ENCODE assay signal across 9 cellular contexts in the genomic region with DNA sequence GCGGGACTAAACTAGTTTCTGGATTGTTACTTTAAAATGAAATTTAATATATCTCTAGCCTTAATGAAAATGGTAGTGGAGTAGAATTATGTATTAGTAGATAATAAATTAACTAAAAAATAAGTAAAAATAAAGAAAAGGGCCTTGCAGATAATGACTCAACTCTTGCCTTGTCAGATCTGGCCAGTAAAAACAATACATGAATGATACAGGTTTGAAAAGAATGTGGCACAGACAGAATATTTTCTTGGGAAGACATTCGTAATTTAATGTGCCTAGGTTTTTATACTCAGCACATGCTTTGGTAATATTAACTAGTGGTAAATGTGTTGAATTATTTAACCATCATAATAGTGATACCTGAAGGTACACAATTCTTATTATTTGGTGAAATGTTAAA. TPM values are rescaled to one million over a fixed set of nuclear protein-coding genes. Genes with fewer than 3 reads are reported as not detected.
A peak's percentile ranks its signal among the peaks of the same experiment; 100 is the strongest.
DNase-seq lines count a peak whose midpoint lies in the region; TF ChIP-seq lines count a peak whose summit lies in the region.
"Had no signal": no experiment of that assay in that cellular context is flagged by ENCODE, and none has a peak within 500 bp of the region (broad histone marks: within the 10 kb centered on the region; RNA-seq: fewer than 3 reads in every experiment).

No MANE protein-coding gene starts in this region.

- DNase-seq in GM12865 (ENCODE audit: low read depth), result no peak
- no peak for DNase-seq in Peyer's patch
- DNase-seq in osteoblast (ENCODE audit: insufficient read length, low spot score, missing footprints), result peak; percentile 80
- no peak for DNase-seq in HCEC 1CT
- DNase-seq in SK-N-DZ (ENCODE audit: low spot score), result no peak
- no peak for DNase-seq in HUDEP-2 (lab: John Stamatoyannopoulos, UW; ENCODE audit: unreplicated experiment in 76 of 76)
- no peak for DNase-seq in D341Med (ENCODE audit: low spot score)
- DNase-seq: NCI-H2107 had no signal

- H3K9me3 ChIP-seq in Peyer's patch (no peaks in the 10 kb centered on the region), endocrine pancreas (ENCODE audit: control insufficient read depth, low read length) (no peaks in the 10 kb centered on the region), osteoblast (ENCODE audit: low read depth, low read length) (no peaks in the 10 kb centered on the region)

- TF ChIP-seq POLR2A in Peyer's patch (IDR thresholded peaks at IDR 0.05), result no peak

- peaks cover 88% of the 10 kb centered on the region for H3K79me2 ChIP-seq in osteoblast (ENCODE audit: insufficient read depth, low read length)

- TF ChIP-seq CTCF in GM12865 (IDR thresholded peaks at IDR 0.05; ENCODE audit: insufficient read depth, low read depth, low read length, missing control alignments), result no peak
- no peak for TF ChIP-seq CTCF in Peyer's patch (IDR thresholded peaks at IDR 0.05)
- no peak for TF ChIP-seq CTCF in osteoblast (IDR thresholded peaks at IDR 0.05; ENCODE audit: extremely low read depth, low read depth, low read length)

- H3K27me3 ChIP-seq in Peyer's patch (no peaks in the 10 kb centered on the region), endocrine pancreas (ENCODE audit: control insufficient read depth, insufficient read depth, low read length) (no peaks in the 10 kb centered on the region), osteoblast (ENCODE audit: insufficient read depth, low read length) (no peaks in the 10 kb centered on the region)

- H4K20me1 ChIP-seq in osteoblast (ENCODE audit: insufficient read depth, low read length), result no peaks in the 10 kb centered on the region

- H3K9ac ChIP-seq in endocrine pancreas (ENCODE audit: control insufficient read depth, insufficient read depth, low read length), result no peak overlapping the region

- peak overlapping the region; percentile 78 for H3K4me2 ChIP-seq in osteoblast (ENCODE audit: insufficient read depth, low read length)

- no peak overlapping the region for H2AFZ ChIP-seq in osteoblast (ENCODE audit: low read length)

- H3K4me3 ChIP-seq in GM12865 (ENCODE audit: low read depth, low read length) (peak overlapping the region; percentile 42; the same call in 1 of the 2 replicates), Peyer's patch (no peak overlapping the region), endocrine pancreas (ENCODE audit: control insufficient read depth, insufficient read depth, low read length) (peak overlapping the region; percentile 29), osteoblast (ENCODE audit: insufficient read depth, low read length) (no peak overlapping the region)

- H3K27ac ChIP-seq in Peyer's patch, result peak overlapping the region; percentile 40 to 67 (median 66)
- H3K27ac ChIP-seq in osteoblast (ENCODE audit: low read depth, low read length), result peak overlapping the region; percentile 81

- peaks cover 0 to 15% (median 0%) of the 10 kb centered on the region in 4 donors for H3K4me1 ChIP-seq in Peyer's patch
- peaks cover 26% of the 10 kb centered on the region for H3K4me1 ChIP-seq in endocrine pancreas (ENCODE audit: control insufficient read depth, insufficient read depth, low read length)
- peaks cover 37% of the 10 kb centered on the region for H3K4me1 ChIP-seq in osteoblast (ENCODE audit: insufficient read depth, low read length)

- H3K36me3 ChIP-seq in Peyer's patch, result peaks cover 0 to 5% (median 0%) of the 10 kb centered on the region in 3 donors
- no peaks in the 10 kb centered on the region for H3K36me3 ChIP-seq in endocrine pancreas (ENCODE audit: control insufficient read depth, insufficient read depth, low read length)
- no peaks in the 10 kb centered on the region for H3K36me3 ChIP-seq in osteoblast (ENCODE audit: insufficient read depth, low read length)

RNA-seq across cellular contexts. Expression of gene ATF7IP, which starts 28.3 kb away (rescaled TPM):
- 100 to 1,000 TPM in 1 of 4 donors, 10 to 100 TPM in 3; 24.3 to 193 (median 39.0) TPM for total RNA-seq in Peyer's patch
- total RNA-seq in osteoblast, result 29.3 and 32.7 TPM in 2 replicates
- polyA plus RNA-seq in SK-N-DZ (2014; cell fraction: cytosol; rRNA removed), result 25.8 and 25.9 TPM in 2 replicates
- polyA plus RNA-seq in SK-N-DZ (2014; cell fraction: nucleus; rRNA removed), result 12.0 and 18.1 TPM in 2 replicates

Comparison
In these comparisons a context has a peak if more than half of its experiments do, and no peak if none do; other contexts are left out.
1. H3K4me3 ChIP-seq: peak in GM12865 (single experiment) and endocrine pancreas (single experiment); none in Peyer's patch (0 of 4) and osteoblast (single experiment).